Comparison of ENCODE assay signal across 8 cellular contexts in the genomic region with DNA sequence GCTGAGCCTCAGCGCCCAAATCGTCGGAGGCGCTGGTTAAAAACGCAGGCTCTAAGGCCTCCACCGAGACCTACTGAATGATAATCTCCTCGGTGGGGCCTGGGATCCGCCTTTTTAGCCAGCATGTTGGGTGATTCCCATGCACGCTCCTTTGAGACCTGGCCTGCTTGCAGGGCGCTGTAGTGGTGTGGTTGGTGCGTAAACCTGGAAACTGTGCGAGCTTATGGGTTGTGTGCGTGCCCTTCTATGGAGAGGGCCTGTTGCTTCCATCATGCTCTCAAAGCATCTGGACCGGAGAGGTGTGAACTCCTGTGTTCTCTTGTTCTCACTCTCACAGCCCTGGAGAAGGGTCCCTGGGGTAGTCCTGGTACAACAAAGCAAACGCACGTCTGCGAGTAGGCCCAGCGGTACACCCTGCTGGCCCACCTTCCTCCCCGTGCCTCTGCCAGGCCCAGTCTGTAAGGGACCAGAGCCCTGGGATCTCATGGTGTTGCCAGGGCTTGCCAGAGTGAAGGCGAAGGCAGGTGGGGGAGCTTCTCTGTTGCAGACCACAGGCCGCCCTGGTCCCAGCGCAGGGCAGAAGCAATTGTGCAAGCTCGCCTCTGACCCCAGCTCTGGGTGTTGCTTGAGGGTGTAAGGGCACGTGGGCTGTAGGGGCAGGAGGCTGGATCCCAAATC. TPM values are rescaled to one million over a fixed set of nuclear protein-coding genes. Genes with fewer than 3 reads are reported as not detected.
DNase-seq lines count a peak whose midpoint lies in the region; ATAC-seq and TF ChIP-seq lines count a peak whose summit lies in the region.

No MANE protein-coding gene starts in this region.

- H3K4me1 ChIP-seq in mucosa of rectum (ENCODE audit: control insufficient read depth in 2 of 2, insufficient read depth in 2 of 2, low read length in 2 of 2) = peaks cover 33% of the 10 kb centered on the region in 2 donors
- peaks cover 10% of the 10 kb centered on the region for H3K4me1 ChIP-seq in upper lobe of right lung

- peak overlapping the region in 1 of 2 donors; percentile 73 for H3K9ac ChIP-seq in mucosa of rectum (ENCODE audit: low read depth in 1 of 2, low read length in 2 of 2)

- H3K4me3 ChIP-seq in mucosa of rectum (ENCODE audit: low read length in 2 of 2) (peak overlapping the region; percentile 59 to 60), upper lobe of right lung (peak overlapping the region; percentile 58)

- H3K27ac ChIP-seq in mucosa of rectum (ENCODE audit: low read depth in 2 of 2, low read length in 2 of 2) (no peak overlapping the region), upper lobe of right lung (no peak overlapping the region)

- H3K36me3 Mint-ChIP-seq in activated naive CD4-positive, alpha-beta T cell treated with anti-CD3 and anti-CD28 coated beads, Interleukin-2, amount 50 U/mL, for 24 hours = no peaks in the 10 kb centered on the region
- no peaks in the 10 kb centered on the region for H3K36me3 Mint-ChIP-seq in brain

- H3K27me3 Mint-ChIP-seq in activated naive CD4-positive, alpha-beta T cell treated with anti-CD3 and anti-CD28 coated beads, Interleukin-2, amount 50 U/mL, for 24 hours = peaks cover 1% of the 10 kb centered on the region
- peaks cover 9% of the 10 kb centered on the region for H3K27me3 Mint-ChIP-seq in brain

- H3K36me3 ChIP-seq in mucosa of rectum (ENCODE audit: control insufficient read depth in 2 of 2, insufficient read depth in 2 of 2, low read length in 2 of 2) = no peaks in the 10 kb centered on the region
- no peaks in the 10 kb centered on the region for H3K36me3 ChIP-seq in upper lobe of right lung

- H3K9me3 ChIP-seq in mucosa of rectum (ENCODE audit: control insufficient read depth in 2 of 2, low read length in 2 of 2) (no peaks in the 10 kb centered on the region), upper lobe of right lung (no peaks in the 10 kb centered on the region)

- ATAC-seq in upper lobe of right lung = no peak

- TF ChIP-seq CTCF in brain (conservative IDR thresholded peaks at IDR 0.05) (no peak), upper lobe of right lung (IDR thresholded peaks at IDR 0.05) (no peak)

- H3K9me3 Mint-ChIP-seq in activated naive CD4-positive, alpha-beta T cell treated with anti-CD3 and anti-CD28 coated beads, Interleukin-2, amount 50 U/mL, for 24 hours = no peaks in the 10 kb centered on the region
- H3K9me3 Mint-ChIP-seq in brain = no peaks in the 10 kb centered on the region

- intact Hi-C loops in upper lobe of right lung (cut with DNase I) = no loop called here

- no peak overlapping the region for H3K27ac Mint-ChIP-seq in activated naive CD4-positive, alpha-beta T cell treated with anti-CD3 and anti-CD28 coated beads, Interleukin-2, amount 50 U/mL, for 24 hours
- peak overlapping the region in 4 of 5 experiments; percentile 37 to 87 (median 52) for H3K27ac Mint-ChIP-seq in brain

- peaks cover 12% of the 10 kb centered on the region for H3K4me1 Mint-ChIP-seq in activated naive CD4-positive, alpha-beta T cell treated with anti-CD3 and anti-CD28 coated beads, Interleukin-2, amount 50 U/mL, for 24 hours
- H3K4me1 Mint-ChIP-seq in brain = peaks cover 39% of the 10 kb centered on the region

- H3K27me3 ChIP-seq in mucosa of rectum (ENCODE audit: control insufficient read depth in 2 of 2, insufficient read depth in 2 of 2, low read length in 2 of 2) = peaks cover 0 to 3% of the 10 kb centered on the region in 2 donors
- H3K27me3 ChIP-seq in upper lobe of right lung = no peaks in the 10 kb centered on the region

- no peak for DNase-seq in activated naive CD4-positive, alpha-beta T cell treated with Interleukin-2 at 50 U/mL for 16 hours
- DNase-seq in upper lobe of right lung (no peak), 8988T (no peak), DMS114 treated with DMSO at 0.1 percent for 48 hours (lab: John Stamatoyannopoulos, UW; ENCODE audit: unreplicated experiment) (no peak)
- DNase-seq in activated CD4-positive, alpha-beta T cell treated with anti-CD3 and anti-CD28 coated beads for 4 hours = no peak

- peak overlapping the region; percentile 69 for H3K4me3 Mint-ChIP-seq in activated naive CD4-positive, alpha-beta T cell treated with anti-CD3 and anti-CD28 coated beads, Interleukin-2, amount 50 U/mL, for 24 hours
- peak overlapping the region; percentile 81 to 88 (median 84) for H3K4me3 Mint-ChIP-seq in brain

RNA-seq across cellular contexts. Expression of a gene that starts 0.8 kb away (rescaled TPM):
- polyA plus RNA-seq in brain (ENCODE audit: insufficient read depth, low read depth, low replicate concordance) = 38.0 TPM
- 2.5 TPM for total RNA-seq in upper lobe of right lung
